26 cellular contexts compared by ENCODE assay signal in the genomic region with DNA sequence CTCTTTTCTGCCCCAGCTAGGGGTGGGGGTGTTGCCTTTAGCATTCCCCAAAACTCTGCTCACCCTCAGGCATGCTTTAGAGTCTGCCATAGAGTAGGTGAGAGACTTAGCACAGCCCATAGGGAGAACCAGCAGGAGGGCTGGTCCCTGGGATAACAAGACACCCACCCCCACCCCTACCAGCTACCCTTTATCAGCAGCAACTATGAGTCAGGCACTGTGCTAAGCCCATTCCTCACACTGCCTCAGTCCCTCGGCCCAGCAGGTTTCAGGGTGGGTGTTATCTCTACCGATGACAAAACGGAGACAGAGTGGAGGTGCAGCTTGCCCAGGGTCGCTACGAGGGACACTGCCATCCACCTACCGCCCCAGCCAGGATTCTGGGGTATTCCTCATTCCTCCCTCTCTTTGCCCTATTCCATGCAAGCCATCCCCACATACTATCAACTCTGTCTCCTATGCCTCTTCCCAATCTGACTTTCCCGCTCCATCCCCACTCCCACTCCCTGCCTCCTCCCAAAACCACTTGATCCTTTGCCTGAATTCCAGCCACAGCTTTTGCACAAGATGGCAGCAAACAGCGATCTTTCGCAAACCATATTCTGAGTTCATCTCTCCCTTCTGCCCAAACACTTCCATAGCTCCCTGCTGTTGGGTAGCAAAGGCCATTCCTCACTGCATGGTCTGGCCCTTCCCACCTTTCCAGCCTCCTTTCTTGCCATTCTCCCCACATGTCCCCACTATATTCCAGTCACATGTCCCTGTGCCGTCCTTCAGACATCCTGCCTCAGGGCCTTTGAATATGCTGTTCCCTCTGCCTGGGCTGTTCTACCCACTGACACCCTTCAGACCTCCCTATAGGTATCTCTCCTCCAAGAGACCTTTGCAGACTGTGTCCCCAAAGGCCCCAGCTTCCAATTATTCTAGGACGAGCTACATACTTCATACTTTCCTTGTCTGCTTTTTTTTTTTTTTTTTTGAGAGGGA. TPM values are rescaled to one million over a fixed set of nuclear protein-coding genes. Genes with fewer than 3 reads are reported as not detected.
DNase-seq lines count a peak whose midpoint lies in the region; ATAC-seq, FAIRE-seq and TF ChIP-seq lines count a peak whose summit lies in the region.
"Had no signal": no experiment of that assay in that cellular context is flagged by ENCODE, and none has a peak within 500 bp of the region (broad histone marks: within the 10 kb centered on the region; RNA-seq: fewer than 3 reads in every experiment).

No MANE protein-coding gene starts in this region.

- peaks cover 6% of the 10 kb centered on the region; the same call in 1 of the 2 replicates for H3K23me2 ChIP-seq in H1 (ENCODE audit: low read depth, low read length)

- H2BK20ac ChIP-seq in IMR-90 (ENCODE audit: low read depth, low read length) (no peak overlapping the region), H1 (ENCODE audit: low read length) (no peak overlapping the region)

- H3K36me3 ChIP-seq in IMR-90 (ENCODE audit: control insufficient read depth, insufficient read depth, low read length) (peaks cover 45% of the 10 kb centered on the region), H1 (ENCODE audit: control insufficient read depth in 2 of 4, insufficient read depth in 4 of 4, low read length in 3 of 4) (peaks cover 2 to 20% (median 7%) of the 10 kb centered on the region in 4 experiments; a peak in 5 of 8 replicates), neuronal stem cell (replicated peaks in 1 of 2; ENCODE audit: control insufficient read depth in 2 of 2, insufficient read depth in 2 of 2, low read length in 2 of 2) (peaks cover 37 to 83% of the 10 kb centered on the region in 2 donors)

- WGBS in IMR-90 (ENCODE audit: extremely low coverage in 2 of 2, insufficient read length in 1 of 2), 2 experiments, result 93% methylated on average over 9 of the region's 11 CpGs; no CpG with 5 or more reads in 1 of the 2 experiments
- WGBS in H1 (ENCODE audit: extremely low coverage in 1 of 2, insufficient coverage in 1 of 2, insufficient read length in 1 of 2, insufficient replicate concordance in 2 of 2, low coverage in 1 of 2, low lambda C conversion rate in 2 of 2, missing lambda C conversion rate in 1 of 2), 2 experiments, result 91% methylated on average over 11 of the region's 11 CpGs; no CpG with 5 or more reads in 1 of the 2 experiments
- WGBS in neuronal stem cell (ENCODE audit: extremely low coverage in 2 of 2, insufficient read length in 2 of 2, insufficient replicate concordance in 1 of 2), 2 donors, result no CpG with 5 or more reads among the region's 11 CpGs

- H2BK15ac ChIP-seq in IMR-90 (ENCODE audit: low read depth, low read length) (no peak overlapping the region), H1 (ENCODE audit: low read length) (no peak overlapping the region), neuronal stem cell (ENCODE audit: low read length) (no peak overlapping the region)

- H3K4me1 ChIP-seq in IMR-90 (ENCODE audit: control insufficient read depth, insufficient read depth, low read length), result peaks cover 6% of the 10 kb centered on the region
- H3K4me1 ChIP-seq in H1 (replicated peaks in 1 of 4; ENCODE audit: control insufficient read depth in 3 of 4, insufficient read depth in 4 of 4, low read length in 3 of 4), result peaks cover 0 to 8% (median 4%) of the 10 kb centered on the region in 4 experiments; a peak in 4 of 7 replicates
- H3K4me1 ChIP-seq in neuronal stem cell (ENCODE audit: control insufficient read depth in 2 of 2, insufficient read depth in 1 of 2, low read depth in 1 of 2, low read length in 2 of 2), result peaks cover 4 to 5% of the 10 kb centered on the region in 2 donors
- H3K4me1 ChIP-seq: BE2C had no signal

- no peak overlapping the region for H4K91ac ChIP-seq in IMR-90 (ENCODE audit: insufficient read depth, low read depth, low read length)
- no peak overlapping the region for H4K91ac ChIP-seq in H1 (replicated peaks; ENCODE audit: insufficient read length, low read length)
- H4K91ac ChIP-seq in neuronal stem cell (ENCODE audit: low read depth, low read length, poor library complexity), result no peak overlapping the region

- no peak for TF ChIP-seq EP300 in H1 (IDR thresholded peaks at IDR 0.05; ENCODE audit: borderline replicate concordance in 1 of 2, low read depth in 2 of 2, low read length in 2 of 2)

- H2AK5ac ChIP-seq in IMR-90 (ENCODE audit: low read depth, low read length), result no peak overlapping the region
- no peak overlapping the region for H2AK5ac ChIP-seq in H1 (ENCODE audit: low read depth, low read length)
- H2AK5ac ChIP-seq in neuronal stem cell (ENCODE audit: low read depth, low read length), result no peak overlapping the region

- ATAC-seq in IMR-90 (ENCODE audit: low read depth) (no peak), GM18505 (IDR thresholded peaks at IDR 0.05; ENCODE audit: unreplicated experiment) (no peak)

- BruUV-seq in IMR-90 (replicated peaks; lab: Mats Ljungman, UMichigan), result no TSS peak

- DNase-seq in activated T-cell treated with anti-CD3 and anti-CD28 coated beads, Interleukin-2, amount 50 U/mL, for 24 hours, result no peak
- no peak for DNase-seq in activated T-cell treated with anti-CD3 and anti-CD28 coated beads, Interleukin-2, amount 50 U/mL, for 48 hours
- DNase-seq in IMR-90 (no peak), H1 (ENCODE audit: low read depth in 1 of 2, low spot score in 2 of 2) (no peak), neuronal stem cell (ENCODE audit: low spot score) (no peak), NCI-H774 (lab: John Stamatoyannopoulos, UW) (no peak), cerebellar nuclear complex (lab: John Stamatoyannopoulos, UW) (no peak)
- DNase-seq: 8988T; ACHN; BE2C; CD8-positive, alpha-beta memory T cell; DMS153; DND-41; MM.1S; NCI-H2029; NCI-H446 treated with DMSO at 0.1 percent for 48 hours; NCI-H526; RPMI8226; SHP77 had no signal

- POLR2A ChIA-PET in IMR-90 (lab: Charles Lee; ENCODE audit: unreplicated experiment), result no interaction called here
- POLR2A ChIA-PET in H1 (lab: Charles Lee; ENCODE audit: partially characterized antibody), result interaction anchor here (1.2 to 2.1 kb wide), 3 partner anchors 9 to 17 kb away, joined by 3 to 6 read pairs (median 5); a partner anchor contains a TSS

- no peaks in the 10 kb centered on the region for H3K9me3 ChIP-seq in IMR-90 (ENCODE audit: control insufficient read depth, insufficient read depth, low read length)
- no peaks in the 10 kb centered on the region for H3K9me3 ChIP-seq in H1 (ENCODE audit: insufficient read depth in 2 of 2, low read depth in 1 of 2, low read length in 1 of 2)
- H3K9me3 ChIP-seq in neuronal stem cell (replicated peaks in 1 of 2; ENCODE audit: control insufficient read depth in 2 of 2, insufficient read depth in 1 of 2, low read depth in 1 of 2, low read length in 2 of 2), result no peaks in the 10 kb centered on the region
- H3K9me3 ChIP-seq: BE2C had no signal

- H2AK9ac ChIP-seq in IMR-90 (replicated peaks; ENCODE audit: low read depth, low read length, poor library complexity), result no peak overlapping the region

- dilution Hi-C loops in IMR-90 (cut with HindIII; ENCODE audit: low sequenced_read_pairs, unreplicated experiment), result no loop called here

- no peak overlapping the region for H3K23ac ChIP-seq in IMR-90 (ENCODE audit: low read depth, low read length)
- no peak overlapping the region for H3K23ac ChIP-seq in H1 (ENCODE audit: insufficient read length)
- peak overlapping the region; percentile 52 for H3K23ac ChIP-seq in neuronal stem cell (ENCODE audit: low read depth, low read length, poor library complexity)

- CTCF ChIA-PET in IMR-90 (lab: Yijun Ruan, JAX) (interaction anchor here (1.1 kb wide), 1 partner anchor 16 kb away, joined by 3 read pairs; no protein-coding TSS in a partner anchor), H1 (lab: Charles Lee; ENCODE audit: partially characterized antibody) (interaction anchor here (0.6 to 1.7 kb wide), 9 partner anchors 9 to 1188 kb away, joined by 3 to 7 read pairs (median 4); no protein-coding TSS in a partner anchor)

- H4K8ac ChIP-seq in IMR-90 (ENCODE audit: low read depth in 2 of 2, low read length in 2 of 2), result no peak overlapping the region
- H4K8ac ChIP-seq in H1 (ENCODE audit: extremely low read depth, insufficient read depth, low read length), result no peak overlapping the region
- H4K8ac ChIP-seq in neuronal stem cell (ENCODE audit: low read depth, low read length), result no peak overlapping the region

- H3K4me2 ChIP-seq in IMR-90 (ENCODE audit: low read depth, low read length) (no peak overlapping the region), H1 (ENCODE audit: insufficient read depth in 1 of 2, low read depth in 2 of 2, low read length in 2 of 2) (no peak overlapping the region), neuronal stem cell (ENCODE audit: insufficient read depth, low read length, poor library complexity, severe bottlenecking) (no peak overlapping the region)
- H3K4me2 ChIP-seq: KMS-11 had no signal

- H3K27me3 Mint-ChIP-seq in activated T-cell treated with anti-CD3 and anti-CD28 coated beads, Interleukin-2, amount 50 U/mL, for 24 hours, result no peaks in the 10 kb centered on the region
- H3K27me3 Mint-ChIP-seq: CD8-positive, alpha-beta memory T cell had no signal

- H3K56ac ChIP-seq in IMR-90 (ENCODE audit: extremely low read depth, insufficient read depth, low read length) (no peak overlapping the region), H1 (replicated peaks; ENCODE audit: insufficient read length, low read depth, low read length) (no peak overlapping the region)

- H3K14ac ChIP-seq in IMR-90 (replicated peaks; ENCODE audit: low read depth, low read length) (no peak overlapping the region), H1 (ENCODE audit: insufficient read length) (no peak overlapping the region), neuronal stem cell (ENCODE audit: low read length) (no peak overlapping the region)

- TF ChIP-seq RAD21 in IMR-90 (IDR thresholded peaks at IDR 0.05; ENCODE audit: low read length) (no peak), H1 (IDR thresholded peaks at IDR 0.05 in 1 of 2, conservative IDR thresholded peaks at IDR 0.05 in 1 of 2; ENCODE audit: low read depth in 2 of 2, low read length in 2 of 2) (no peak)

- no peak for FAIRE-seq in H1 (lab: Jason Lieb, UNC)
- FAIRE-seq: GM12892, H54, HTR-8/SVneo had no signal

- no peak overlapping the region for H4K5ac ChIP-seq in IMR-90 (ENCODE audit: low read depth, low read length)
- no peak overlapping the region for H4K5ac ChIP-seq in H1 (ENCODE audit: insufficient read length, low read depth, low read length)

- no peaks in the 10 kb centered on the region for H3K79me2 ChIP-seq in H1 (ENCODE audit: control insufficient read depth in 1 of 2, insufficient read depth in 2 of 2, low read length in 2 of 2)

- H3K9ac ChIP-seq in IMR-90 (ENCODE audit: low read depth, low read length) (no peak overlapping the region), H1 (replicated peaks in 1 of 4; ENCODE audit: extremely low read depth in 1 of 4, low read depth in 3 of 4, low read length in 3 of 4) (no peak overlapping the region; a peak in 1 of 7 replicates), neuronal stem cell (ENCODE audit: low read depth, low read length, poor library complexity) (no peak overlapping the region)
- H3K9ac ChIP-seq: KMS-11 had no signal

- H2AFZ ChIP-seq in IMR-90 (replicated peaks; ENCODE audit: low read length, poor library complexity) (peak overlapping the region; percentile 58), H1 (ENCODE audit: low read length) (no peak overlapping the region), neuronal stem cell (ENCODE audit: low read length) (no peak overlapping the region)

- peaks cover 80% of the 10 kb centered on the region for H3K36me3 Mint-ChIP-seq in activated T-cell treated with anti-CD3 and anti-CD28 coated beads, Interleukin-2, amount 50 U/mL, for 24 hours (ENCODE audit: low read depth)

- H2BK12ac ChIP-seq in H1 (ENCODE audit: low read depth, low read length) (no peak overlapping the region), neuronal stem cell (ENCODE audit: low read length) (no peak overlapping the region)

- no peak overlapping the region for H2BK5ac ChIP-seq in IMR-90 (ENCODE audit: low read depth, low read length, poor library complexity, severe bottlenecking)
- 0 out of 2 replicates have a peak overlapping the region, but pooled peaks have one; percentile 24 for H2BK5ac ChIP-seq in H1 (ENCODE audit: low read depth, low read length)
- H2BK5ac ChIP-seq in neuronal stem cell (ENCODE audit: low read length), result no peak overlapping the region

- no peak overlapping the region for H3K18ac ChIP-seq in IMR-90 (ENCODE audit: low read depth, low read length)
- no peak overlapping the region for H3K18ac ChIP-seq in H1 (ENCODE audit: extremely low read depth, low read length)
- no peak overlapping the region for H3K18ac ChIP-seq in neuronal stem cell (ENCODE audit: low read length)

- H3K27ac Mint-ChIP-seq in activated T-cell treated with anti-CD3 and anti-CD28 coated beads, Interleukin-2, amount 50 U/mL, for 24 hours, result peak overlapping the region; percentile 15

- H4K20me1 ChIP-seq in IMR-90 (ENCODE audit: insufficient read depth, low read length), result no peaks in the 10 kb centered on the region; the same call in 1 of the 2 replicates
- peaks cover 0 to 6% of the 10 kb centered on the region in 2 experiments for H4K20me1 ChIP-seq in H1 (replicated peaks in 1 of 2; ENCODE audit: control insufficient read depth in 1 of 2, insufficient read depth in 2 of 2, low read length in 2 of 2)

- TF ChIP-seq CTCF in IMR-90 (conservative IDR thresholded peaks at IDR 0.05; ENCODE audit: low read depth, low read length) (no peak), H1 (IDR thresholded peaks at IDR 0.05; ENCODE audit: control extremely low read depth in 1 of 3, insufficient read depth in 1 of 3, low read depth in 1 of 3, low read length in 3 of 3) (no peak)

- TF ChIP-seq POLR2A in IMR-90 (IDR thresholded peaks at IDR 0.05; ENCODE audit: low read depth, low read length) (no peak), H1 (IDR thresholded peaks at IDR 0.05; ENCODE audit: control extremely low read depth in 1 of 2, low read depth in 2 of 2, low read length in 2 of 2) (no peak), GM18505 (IDR thresholded peaks at IDR 0.05; ENCODE audit: borderline replicate concordance, extremely low read depth, insufficient read depth, insufficient read length) (no peak)

- H3K4ac ChIP-seq in IMR-90 (ENCODE audit: low read depth, low read length) (no peak overlapping the region), H1 (replicated peaks; ENCODE audit: insufficient read length, low read depth, low read length) (no peak overlapping the region), neuronal stem cell (ENCODE audit: low read length) (no peak overlapping the region)

- H2BK120ac ChIP-seq in IMR-90 (ENCODE audit: low read depth, low read length), result no peak overlapping the region
- no peak overlapping the region for H2BK120ac ChIP-seq in H1 (replicated peaks; ENCODE audit: low read depth, low read length)
- H2BK120ac ChIP-seq in neuronal stem cell (ENCODE audit: low read depth, low read length), result no peak overlapping the region

- H3K27ac ChIP-seq in IMR-90 (ENCODE audit: insufficient read depth, low read length), result no peak overlapping the region
- H3K27ac ChIP-seq in H1 (ENCODE audit: low read depth, low read length), result no peak overlapping the region
- H3K27ac ChIP-seq in neuronal stem cell (replicated peaks; ENCODE audit: low read length), result no peak overlapping the region
- H3K27ac ChIP-seq: KMS-11 had no signal

- H3K4me3 ChIP-seq in IMR-90 (ENCODE audit: insufficient read depth, low read depth, low read length), result no peak overlapping the region
- H3K4me3 ChIP-seq in H1 (ENCODE audit: extremely low read depth in 1 of 4, insufficient read depth in 2 of 4, low read depth in 3 of 4, low read length in 4 of 4), result no peak overlapping the region
- H3K4me3 ChIP-seq in neuronal stem cell (ENCODE audit: low read length in 2 of 2), result peak overlapping the region in 1 of 2 donors; percentile 30

- H3K4me3 Mint-ChIP-seq in activated T-cell treated with anti-CD3 and anti-CD28 coated beads, Interleukin-2, amount 50 U/mL, for 24 hours, result no peak overlapping the region
- H3K4me3 Mint-ChIP-seq: CD14-positive monocyte had no signal

- intact Hi-C loops in IMR-90 (cut with micrococcal nuclease), result no loop called here

- H3K9me1 ChIP-seq in IMR-90 (ENCODE audit: insufficient read depth, low read length), result 0 out of 2 replicates have a peak, but pooled peaks cover 4% of the 10 kb centered on the region

- in situ Hi-C loops in IMR-90 (cut with MboI; ENCODE audit: low sequenced_read_pairs), result no loop called here

- H3K27me3 ChIP-seq in IMR-90 (ENCODE audit: control insufficient read depth, insufficient read depth, low read length), result no peaks in the 10 kb centered on the region
- H3K27me3 ChIP-seq in H1 (replicated peaks in 1 of 4; ENCODE audit: control insufficient read depth in 3 of 4, extremely low read depth in 1 of 4, insufficient read depth in 3 of 4, low read length in 3 of 4), result no peaks in the 10 kb centered on the region
- no peaks in the 10 kb centered on the region for H3K27me3 ChIP-seq in neuronal stem cell (ENCODE audit: control insufficient read depth in 3 of 3, insufficient read depth in 3 of 3, low read depth in 1 of 3, low read length in 3 of 3)
- H3K27me3 ChIP-seq: BE2C had no signal

- H3K4me1 Mint-ChIP-seq in activated T-cell treated with anti-CD3 and anti-CD28 coated beads, Interleukin-2, amount 50 U/mL, for 24 hours (ENCODE audit: low read depth), result peaks cover 33% of the 10 kb centered on the region

- H3K9me3 Mint-ChIP-seq in activated T-cell treated with anti-CD3 and anti-CD28 coated beads, Interleukin-2, amount 50 U/mL, for 24 hours, result no peaks in the 10 kb centered on the region
- H3K9me3 Mint-ChIP-seq: CD8-positive, alpha-beta memory T cell had no signal

- H3K79me1 ChIP-seq in IMR-90 (ENCODE audit: low read depth in 1 of 2, low read length in 2 of 2), result peaks cover 20 to 42% of the 10 kb centered on the region in 2 experiments
- H3K79me1 ChIP-seq in H1 (ENCODE audit: low read depth, low read length), result no peaks in the 10 kb centered on the region; the same call in 1 of the 2 replicates
- peaks cover 10% of the 10 kb centered on the region for H3K79me1 ChIP-seq in neuronal stem cell (ENCODE audit: low read depth, low read length)

RNA-seq across cellular contexts. Expression of a gene that starts 5.1 kb away (rescaled TPM):
- 13.8 and 20.6 TPM in 2 replicates for total RNA-seq in IMR-90 (2012; rRNA removed)
- polyA plus RNA-seq in IMR-90 (2012; rRNA removed) (51.9 and 54.4 TPM in 2 replicates), H1 (2011; rRNA removed) (66.0 and 87.0 TPM in 2 replicates)
- polyA plus RNA-seq in IMR-90 (2012; cell fraction: cytosol; rRNA removed), result 31.3 and 33.3 TPM in 2 replicates
- 104 and 121 TPM in 2 replicates for polyA plus RNA-seq in IMR-90 (2012; cell fraction: nucleus; rRNA removed; ENCODE audit: low replicate concordance)
- total RNA-seq in H1 (2021; fragmentation: NEBNext Ultra II Directional; extraction: Animal tissue kit (Norgen Biotek cat#: 25700)), result 103 and 107 TPM in 2 replicates
- polyA plus RNA-seq in H1 (2011; cell fraction: cytosol; rRNA removed), result 40.7 TPM
- 107 TPM for polyA plus RNA-seq in H1 (2011; cell fraction: nucleus; rRNA removed)
- polyA plus RNA-seq in H1 (2012, experiment 1 of 2), result 80.8 to 92.5 TPM (median 90.4 TPM) in 4 replicates
- 78.0 TPM for polyA plus RNA-seq in H1 (2012, experiment 2 of 2)
- 77.5 TPM for polyA plus RNA-seq in H1 (2013, experiment 1 of 2)
- polyA plus RNA-seq in H1 (2013, experiment 2 of 2), result 83.3 TPM
- 38.7 and 39.7 TPM in 2 replicates for polyA minus RNA-seq in H1 (2011; rRNA and poly(A)+ RNA removed)
- polyA minus RNA-seq in H1 (2011; cell fraction: cytosol; rRNA and poly(A)+ RNA removed), result 51.8 TPM
- 36.3 TPM for polyA minus RNA-seq in H1 (2011; cell fraction: nucleus; rRNA and poly(A)+ RNA removed)
- polyA plus RNA-seq in neuronal stem cell (2013, experiment 1 of 2), result 120 TPM
- polyA plus RNA-seq in neuronal stem cell (2013, experiment 2 of 2), result 119 TPM

RNA-seq across cellular contexts. Expression of a gene that starts 16.9 kb away (rescaled TPM):
- 11.4 and 13.6 TPM in 2 replicates for total RNA-seq in IMR-90 (2012; rRNA removed)
- polyA plus RNA-seq in IMR-90 (2012; rRNA removed) (17.7 and 19.3 TPM in 2 replicates), H1 (2011; rRNA removed) (34.3 and 55.4 TPM in 2 replicates)
- 7.8 and 11.0 TPM in 2 replicates for polyA plus RNA-seq in IMR-90 (2012; cell fraction: cytosol; rRNA removed)
- polyA plus RNA-seq in IMR-90 (2012; cell fraction: nucleus; rRNA removed; ENCODE audit: low replicate concordance), result 110 and 165 TPM in 2 replicates
- 43.7 and 62.7 TPM in 2 replicates for total RNA-seq in H1 (2021; fragmentation: NEBNext Ultra II Directional; extraction: Animal tissue kit (Norgen Biotek cat#: 25700))
- 38.5 TPM for polyA plus RNA-seq in H1 (2011; cell fraction: cytosol; rRNA removed)
- polyA plus RNA-seq in H1 (2011; cell fraction: nucleus; rRNA removed), result 182 TPM
- 63.2 to 75.1 TPM (median 67.5 TPM) in 4 replicates for polyA plus RNA-seq in H1 (2012, experiment 1 of 2)
- 27.0 TPM for polyA plus RNA-seq in H1 (2012, experiment 2 of 2)
- 35.2 TPM for polyA plus RNA-seq in H1 (2013, experiment 1 of 2)
- 29.3 TPM for polyA plus RNA-seq in H1 (2013, experiment 2 of 2)
- 80.1 and 86.2 TPM in 2 replicates for polyA minus RNA-seq in H1 (2011; rRNA and poly(A)+ RNA removed)
- polyA minus RNA-seq in H1 (2011; cell fraction: cytosol; rRNA and poly(A)+ RNA removed), result 43.2 TPM
- 108 TPM for polyA minus RNA-seq in H1 (2011; cell fraction: nucleus; rRNA and poly(A)+ RNA removed)
- polyA plus RNA-seq in neuronal stem cell (2013, experiment 1 of 2), result 46.5 TPM
- 48.3 TPM for polyA plus RNA-seq in neuronal stem cell (2013, experiment 2 of 2)

RNA-seq across cellular contexts. Expression of a gene that starts 26.2 kb away (rescaled TPM):
- total RNA-seq in IMR-90 (2012; rRNA removed), result 25.1 and 27.5 TPM in 2 replicates
- polyA plus RNA-seq in IMR-90 (2012; rRNA removed) (103 and 146 TPM in 2 replicates), H1 (2011; rRNA removed) (164 and 264 TPM in 2 replicates)
- 190 and 213 TPM in 2 replicates for polyA plus RNA-seq in IMR-90 (2012; cell fraction: cytosol; rRNA removed)
- polyA plus RNA-seq in IMR-90 (2012; cell fraction: nucleus; rRNA removed; ENCODE audit: low replicate concordance), result 36.9 and 66.7 TPM in 2 replicates
- 63.1 and 66.4 TPM in 2 replicates for total RNA-seq in H1 (2021; fragmentation: NEBNext Ultra II Directional; extraction: Animal tissue kit (Norgen Biotek cat#: 25700))
- polyA plus RNA-seq in H1 (2011; cell fraction: cytosol; rRNA removed), result 116 TPM
- polyA plus RNA-seq in H1 (2011; cell fraction: nucleus; rRNA removed), result 130 TPM
- polyA plus RNA-seq in H1 (2012, experiment 1 of 2), result 55.4 to 92.3 TPM (median 90.9 TPM) in 4 replicates
- 146 TPM for polyA plus RNA-seq in H1 (2012, experiment 2 of 2)
- 82.3 TPM for polyA plus RNA-seq in H1 (2013, experiment 1 of 2)
- polyA plus RNA-seq in H1 (2013, experiment 2 of 2), result 81.6 TPM
- polyA minus RNA-seq in H1 (2011; rRNA and poly(A)+ RNA removed), result 11.2 and 14.2 TPM in 2 replicates
- polyA minus RNA-seq in H1 (2011; cell fraction: cytosol; rRNA and poly(A)+ RNA removed), result 40.3 TPM
- 35.9 TPM for polyA minus RNA-seq in H1 (2011; cell fraction: nucleus; rRNA and poly(A)+ RNA removed)
- 95.6 TPM for polyA plus RNA-seq in neuronal stem cell (2013, experiment 1 of 2)
- 101 TPM for polyA plus RNA-seq in neuronal stem cell (2013, experiment 2 of 2)

RNA-seq across cellular contexts. Expression of a gene that starts 37.0 kb away (rescaled TPM):
- not detected in 2 replicates for total RNA-seq in IMR-90 (2012; rRNA removed)
- not detected in 2 replicates for polyA plus RNA-seq in IMR-90 (2012; rRNA removed)
- polyA plus RNA-seq in IMR-90 (2012; cell fraction: cytosol; rRNA removed), result not detected in 2 replicates
- polyA plus RNA-seq in IMR-90 (2012; cell fraction: nucleus; rRNA removed; ENCODE audit: low replicate concordance), result not detected in 2 replicates
- 1.1 and 1.4 TPM in 2 replicates for total RNA-seq in H1 (2021; fragmentation: NEBNext Ultra II Directional; extraction: Animal tissue kit (Norgen Biotek cat#: 25700))
- 1.6 TPM in 2 replicates for polyA plus RNA-seq in H1 (2011; rRNA removed)
- polyA plus RNA-seq in H1 (2011; cell fraction: cytosol; rRNA removed), result 0.93 TPM
- polyA plus RNA-seq in H1 (2011; cell fraction: nucleus; rRNA removed), result 2.2 TPM
- 0.75 to 1.4 TPM (median 1.2 TPM) in 4 replicates for polyA plus RNA-seq in H1 (2012, experiment 1 of 2)
- polyA plus RNA-seq in H1 (2012, experiment 2 of 2), result 0.84 TPM
- polyA plus RNA-seq in H1 (2013, experiment 1 of 2), result 1.1 TPM
- 1.4 TPM for polyA plus RNA-seq in H1 (2013, experiment 2 of 2)
- polyA minus RNA-seq in H1 (2011; rRNA and poly(A)+ RNA removed), result not detected in 2 replicates
- not detected for polyA minus RNA-seq in H1 (2011; cell fraction: cytosol; rRNA and poly(A)+ RNA removed)
- not detected for polyA minus RNA-seq in H1 (2011; cell fraction: nucleus; rRNA and poly(A)+ RNA removed)
- polyA plus RNA-seq in neuronal stem cell (2013, experiment 1 of 2), result 0.08 TPM
- polyA plus RNA-seq in neuronal stem cell (2013, experiment 2 of 2), result 0.10 TPM
- total RNA-seq: CD8-positive, alpha-beta memory T cell; SK-MEL-5 had no signal
- polyA plus RNA-seq: CD8-positive, alpha-beta memory T cell had no signal

RNA-seq across cellular contexts. Expression of a gene that starts 58.7 kb away (rescaled TPM):
- total RNA-seq in IMR-90 (2012; rRNA removed), result 90.3 and 107 TPM in 2 replicates
- 99.2 and 100 TPM in 2 replicates for polyA plus RNA-seq in IMR-90 (2012; rRNA removed)
- polyA plus RNA-seq in IMR-90 (2012; cell fraction: cytosol; rRNA removed), result 69.7 and 115 TPM in 2 replicates
- polyA plus RNA-seq in IMR-90 (2012; cell fraction: nucleus; rRNA removed; ENCODE audit: low replicate concordance), result 116 and 217 TPM in 2 replicates
- 76.9 and 81.2 TPM in 2 replicates for total RNA-seq in H1 (2021; fragmentation: NEBNext Ultra II Directional; extraction: Animal tissue kit (Norgen Biotek cat#: 25700))
- 80.7 and 119 TPM in 2 replicates for polyA plus RNA-seq in H1 (2011; rRNA removed)
- polyA plus RNA-seq in H1 (2011; cell fraction: cytosol; rRNA removed), result 104 TPM
- 242 TPM for polyA plus RNA-seq in H1 (2011; cell fraction: nucleus; rRNA removed)
- 50.2 to 79.0 TPM (median 72.3 TPM) in 4 replicates for polyA plus RNA-seq in H1 (2012, experiment 1 of 2)
- 60.0 TPM for polyA plus RNA-seq in H1 (2012, experiment 2 of 2)
- 52.2 TPM for polyA plus RNA-seq in H1 (2013, experiment 1 of 2)
- polyA plus RNA-seq in H1 (2013, experiment 2 of 2), result 49.8 TPM
- 61.8 and 72.7 TPM in 2 replicates for polyA minus RNA-seq in H1 (2011; rRNA and poly(A)+ RNA removed)
- 58.8 TPM for polyA minus RNA-seq in H1 (2011; cell fraction: cytosol; rRNA and poly(A)+ RNA removed)
- polyA minus RNA-seq in H1 (2011; cell fraction: nucleus; rRNA and poly(A)+ RNA removed), result 65.8 TPM
- polyA plus RNA-seq in neuronal stem cell (2013, experiment 1 of 2), result 19.0 TPM
- polyA plus RNA-seq in neuronal stem cell (2013, experiment 2 of 2), result 21.6 TPM
